ENCODE assay signal across 11 cellular contexts in genomic region chr7:56062382-56062781, GRCh38. TPM values are rescaled to one million over a fixed set of nuclear protein-coding genes. Genes with fewer than 3 reads are reported as not detected.
DNase-seq lines count a peak whose midpoint lies in the region; ATAC-seq and TF ChIP-seq lines count a peak whose summit lies in the region.
"Had no signal": no experiment of that assay in that cellular context is flagged by ENCODE, and none has a peak within 500 bp of the region (broad histone marks: within the 10 kb centered on the region; RNA-seq: fewer than 3 reads in every experiment).

No MANE protein-coding gene starts in this region.

- POLR2A ChIA-PET in CD4-positive, alpha-beta T cell (lab: Charles Lee): interaction anchor here (1.0 to 5.0 kb wide), 3 partner anchors 11 to 61 kb away, joined by 3 to 55 read pairs (median 21); partner anchors contain the start of genes CCT6A and PSPH

- H3K9me3 Mint-ChIP-seq in CD4-positive, alpha-beta T cell: no peaks in the 10 kb centered on the region
- no peaks in the 10 kb centered on the region for H3K9me3 Mint-ChIP-seq in activated naive CD4-positive, alpha-beta T cell treated with anti-CD3 and anti-CD28 coated beads, Interleukin-2, amount 50 U/mL, for 72 hours
- no peaks in the 10 kb centered on the region for H3K9me3 Mint-ChIP-seq in memory B cell

- ATAC-seq in CD4-positive, alpha-beta T cell (ENCODE audit: poor library complexity): no peak
- ATAC-seq in activated naive CD4-positive, alpha-beta T cell treated with anti-CD3 and anti-CD28 coated beads, Interleukin-2, amount 50 U/mL, for 72 hours: peak in 1 of 2 donors; percentile 22
- ATAC-seq in memory B cell (ENCODE audit: low read depth) (no peak), GM21526 (IDR thresholded peaks at IDR 0.05; ENCODE audit: low FRiP score, unreplicated experiment) (no peak)
- ATAC-seq: GM12878, left cardiac atrium had no signal

- peaks cover 31% of the 10 kb centered on the region for H3K4me1 Mint-ChIP-seq in CD4-positive, alpha-beta T cell (ENCODE audit: low read depth)
- H3K4me1 Mint-ChIP-seq in memory B cell: peaks cover 21% of the 10 kb centered on the region

- H3K9me3 ChIP-seq in CD4-positive, alpha-beta T cell (ENCODE audit: control insufficient read depth, low read length): no peaks in the 10 kb centered on the region

- H3K27me3 ChIP-seq in CD4-positive, alpha-beta T cell (ENCODE audit: control insufficient read depth, insufficient read depth, low read length): no peaks in the 10 kb centered on the region

- no peak overlapping the region for H3K27ac ChIP-seq in CD4-positive, alpha-beta T cell (ENCODE audit: low read depth, low read length)

- DNase-seq in CD4-positive, alpha-beta T cell: no peak
- DNase-seq in LoVo (ENCODE audit: low spot score) (peak; percentile 19), memory B cell (ENCODE audit: low spot score in 2 of 2) (no peak), NCI-H2029 treated with DMSO at 0.1 percent for 48 hours (lab: John Stamatoyannopoulos, UW) (no peak), retina (no peak)
- no peak for DNase-seq in activated naive CD4-positive, alpha-beta T cell treated with anti-CD3 and anti-CD28 coated beads, Interleukin-2, amount 50 U/mL, for 72 hours (ENCODE audit: low spot score in 2 of 2)
- DNase-seq in stimulated activated CD4-positive, alpha-beta T cell treated with anti-CD3 and anti-CD28 coated beads, Interleukin-12 subunit alpha, Interleukin-12 subunit beta, amount 100 ng/mL, for 4 hours: no peak
- DNase-seq: left cardiac atrium had no signal

- intact Hi-C loops in CD4-positive, alpha-beta T cell (cut with DNase I, micrococcal nuclease): loop anchor here in 1 of 2 experiments (1.0 to 10.0 kb wide), 2 partner anchors 9 to 498 kb away; no protein-coding TSS in a partner anchor

- peaks cover 79% of the 10 kb centered on the region for H3K36me3 Mint-ChIP-seq in CD4-positive, alpha-beta T cell (ENCODE audit: low read depth)
- peaks cover 28 to 45% of the 10 kb centered on the region in 2 donors for H3K36me3 Mint-ChIP-seq in activated naive CD4-positive, alpha-beta T cell treated with anti-CD3 and anti-CD28 coated beads, Interleukin-2, amount 50 U/mL, for 72 hours
- H3K36me3 Mint-ChIP-seq in memory B cell: peaks cover 18% of the 10 kb centered on the region

- TF ChIP-seq CTCF in CD4-positive, alpha-beta T cell (IDR thresholded peaks at IDR 0.05): no peak

- CTCF ChIA-PET in CD4-positive, alpha-beta T cell (lab: Charles Lee): interaction anchor here (1.3 kb wide), 1 partner anchor 98 kb away, joined by 4 read pairs; no protein-coding TSS in a partner anchor

- H3K27ac Mint-ChIP-seq in CD4-positive, alpha-beta T cell: peak overlapping the region; percentile 76
- H3K27ac Mint-ChIP-seq in activated naive CD4-positive, alpha-beta T cell treated with anti-CD3 and anti-CD28 coated beads, Interleukin-2, amount 50 U/mL, for 72 hours: peak overlapping the region; percentile 86 to 94
- H3K27ac Mint-ChIP-seq in memory B cell: peak overlapping the region; percentile 56

- peak overlapping the region; percentile 58 for H3K4me3 Mint-ChIP-seq in CD4-positive, alpha-beta T cell
- peak overlapping the region; percentile 15 for H3K4me3 Mint-ChIP-seq in memory B cell

- H3K27me3 Mint-ChIP-seq in CD4-positive, alpha-beta T cell: no peaks in the 10 kb centered on the region
- H3K27me3 Mint-ChIP-seq in memory B cell: no peaks in the 10 kb centered on the region

RNA-seq across cellular contexts. Expression of gene SUMF2, which starts 1.7 kb away (rescaled TPM):
- 100 to 1,000 TPM in 1 of 2 experiments, 10 to 100 TPM in 1; 95.8 to 102 TPM for total RNA-seq in CD4-positive, alpha-beta T cell
- 100 to 1,000 TPM; 106 to 107 TPM for total RNA-seq in activated naive CD4-positive, alpha-beta T cell treated with anti-CD3 and anti-CD28 coated beads, Interleukin-2, amount 50 U/mL, for 72 hours

RNA-seq across cellular contexts. Expression of gene CCT6A, which starts 10.8 kb away (rescaled TPM):
- 10 to 100 TPM; 31.8 to 33.0 TPM for total RNA-seq in CD4-positive, alpha-beta T cell
- 100 to 1,000 TPM; 173 to 236 TPM for total RNA-seq in activated naive CD4-positive, alpha-beta T cell treated with anti-CD3 and anti-CD28 coated beads, Interleukin-2, amount 50 U/mL, for 72 hours

RNA-seq across cellular contexts. Expression of gene PSPH, which starts 11.1 kb away (rescaled TPM):
- 1 to 10 TPM; 1.2 to 1.9 TPM for total RNA-seq in CD4-positive, alpha-beta T cell
- 10 to 100 TPM in 1 of 2 donors, 1 to 10 TPM in 1; 7.7 to 21.1 TPM for total RNA-seq in activated naive CD4-positive, alpha-beta T cell treated with anti-CD3 and anti-CD28 coated beads, Interleukin-2, amount 50 U/mL, for 72 hours

RNA-seq across cellular contexts. Expression of gene PHKG1, which starts 30.4 kb away (rescaled TPM):
- 10 to 100 TPM in 1 of 2 experiments, 1 to 10 TPM in 1; 9.7 to 11.5 TPM for total RNA-seq in CD4-positive, alpha-beta T cell
- total RNA-seq in activated naive CD4-positive, alpha-beta T cell treated with anti-CD3 and anti-CD28 coated beads, Interleukin-2, amount 50 U/mL, for 72 hours: 1 to 10 TPM; 4.1 to 9.4 TPM
- total RNA-seq: NCI-H460 had no signal

RNA-seq across cellular contexts. Expression of gene CHCHD2, which starts 43.9 kb away (rescaled TPM):
- total RNA-seq in CD4-positive, alpha-beta T cell: 100 to 1,000 TPM; 250 to 252 TPM
- total RNA-seq in activated naive CD4-positive, alpha-beta T cell treated with anti-CD3 and anti-CD28 coated beads, Interleukin-2, amount 50 U/mL, for 72 hours: 100 to 1,000 TPM; 658 to 742 TPM

Comparison
In these comparisons a context has a peak if more than half of its experiments do, and no peak if none do; other contexts are left out.
1. RNA of gene CCT6A, which starts 10.8 kb away (total RNA-seq): 173 to 236 TPM in activated naive CD4-positive, alpha-beta T cell treated with anti-CD3 and anti-CD28 coated beads, Interleukin-2, amount 50 U/mL, for 72 hours; 31.8 to 33.0 TPM in CD4-positive, alpha-beta T cell; every median in the first group is over 4 times any median in the second.
2. Peak in every context shown above with its lines, with median percentiles within 50 percentile points of each other: H3K27ac Mint-ChIP-seq.